In genomic region chr19:11087870-11088507, GRCh38 we compare ENCODE assay signal across 8 cellular contexts. TPM values are rescaled to one million over a fixed set of nuclear protein-coding genes. Genes with fewer than 3 reads are reported as not detected.
DNase-seq lines count a peak whose midpoint lies in the region; ATAC-seq and FAIRE-seq lines count a peak whose summit lies in the region.

No MANE protein-coding gene starts in this region.

- H3K36me3 ChIP-seq in subcutaneous abdominal adipose tissue (ENCODE audit: control insufficient read depth in 5 of 5, insufficient read depth in 5 of 5, low read length in 5 of 5), result no peaks in the 10 kb centered on the region

- no peak for DNase-seq in activated CD4-positive, alpha-beta T cell treated with anti-CD3 and anti-CD28 coated beads, Interleukin-2, amount 10 ng/mL, durations not matched to agents 24 days and 14 days
- no peak for DNase-seq in activated CD4-positive, alpha-beta T cell treated with anti-CD3 and anti-CD28 coated beads, Interleukin-2, amount 50 U/mL, for 1 hour
- DNase-seq in activated naive CD8-positive, alpha-beta T cell treated with anti-CD3 and anti-CD28 coated beads, Interleukin-2, amount 50 U/mL, for 24 hours, result no peak
- no peak for DNase-seq in frontal cortex (ENCODE audit: low spot score in 2 of 2)
- no peak for DNase-seq in COLO829 (ENCODE audit: low spot score)
- no peak for DNase-seq in mucosa of gallbladder (ENCODE audit: low spot score)

- peaks cover 19% of the 10 kb centered on the region for H3K4me1 Mint-ChIP-seq in activated CD4-positive, alpha-beta T cell treated with anti-CD3 and anti-CD28 coated beads, Interleukin-2, amount 10 ng/mL, durations not matched to agents 24 days and 14 days
- peaks cover 39% of the 10 kb centered on the region for H3K4me1 Mint-ChIP-seq in activated naive CD8-positive, alpha-beta T cell treated with anti-CD3 and anti-CD28 coated beads, Interleukin-2, amount 50 U/mL, for 24 hours

- peaks cover 24% of the 10 kb centered on the region for H3K36me3 Mint-ChIP-seq in activated CD4-positive, alpha-beta T cell treated with anti-CD3 and anti-CD28 coated beads, Interleukin-2, amount 10 ng/mL, durations not matched to agents 24 days and 14 days (ENCODE audit: low read depth)
- H3K36me3 Mint-ChIP-seq in activated naive CD8-positive, alpha-beta T cell treated with anti-CD3 and anti-CD28 coated beads, Interleukin-2, amount 50 U/mL, for 24 hours (ENCODE audit: low read depth), result peaks cover 15% of the 10 kb centered on the region

- H3K27me3 ChIP-seq in layer of hippocampus (ENCODE audit: control insufficient read depth, insufficient read depth, low read length), result no peaks in the 10 kb centered on the region
- H3K27me3 ChIP-seq in subcutaneous abdominal adipose tissue (ENCODE audit: control insufficient read depth in 5 of 5, insufficient read depth in 4 of 5, low read length in 5 of 5), result no peaks in the 10 kb centered on the region

- peak overlapping the region; percentile 97 for H3K4me3 Mint-ChIP-seq in activated CD4-positive, alpha-beta T cell treated with anti-CD3 and anti-CD28 coated beads, Interleukin-2, amount 10 ng/mL, durations not matched to agents 24 days and 14 days
- H3K4me3 Mint-ChIP-seq in activated naive CD8-positive, alpha-beta T cell treated with anti-CD3 and anti-CD28 coated beads, Interleukin-2, amount 50 U/mL, for 24 hours, result no peak overlapping the region

- H3K4me1 ChIP-seq in subcutaneous abdominal adipose tissue (ENCODE audit: control insufficient read depth in 5 of 5, insufficient read depth in 5 of 5, low read length in 5 of 5), result peaks cover 12 to 65% (median 42%) of the 10 kb centered on the region in 5 donors

- peak overlapping the region; percentile 100 for H3K27ac Mint-ChIP-seq in activated CD4-positive, alpha-beta T cell treated with anti-CD3 and anti-CD28 coated beads, Interleukin-2, amount 10 ng/mL, durations not matched to agents 24 days and 14 days
- H3K27ac Mint-ChIP-seq in activated naive CD8-positive, alpha-beta T cell treated with anti-CD3 and anti-CD28 coated beads, Interleukin-2, amount 50 U/mL, for 24 hours, result peak overlapping the region; percentile 97

- H3K9me3 ChIP-seq in subcutaneous abdominal adipose tissue (ENCODE audit: control insufficient read depth in 5 of 5, low read length in 5 of 5), result no peaks in the 10 kb centered on the region

- peak overlapping the region in 1 of 5 donors; percentile 90 for H3K4me3 ChIP-seq in subcutaneous abdominal adipose tissue (ENCODE audit: low read depth in 1 of 5, low read length in 5 of 5)

- intact Hi-C loops in activated CD4-positive, alpha-beta T cell treated with anti-CD3 and anti-CD28 coated beads, Interleukin-2, amount 10 ng/mL, durations not matched to agents 24 days and 14 days (cut with micrococcal nuclease), result loop anchor here (5.0 kb wide), 1 partner anchor 51 kb away; no protein-coding TSS in a partner anchor

- H3K27ac ChIP-seq in layer of hippocampus (ENCODE audit: low read depth, low read length) (peak overlapping the region; percentile 87), subcutaneous abdominal adipose tissue (ENCODE audit: low read depth, low read length) (peak overlapping the region; percentile 99)

- ATAC-seq in activated naive CD8-positive, alpha-beta T cell treated with anti-CD3 and anti-CD28 coated beads, Interleukin-2, amount 50 U/mL, for 24 hours, result no peak

- FAIRE-seq in frontal cortex (lab: Jason Lieb, UNC), result no peak

- no peaks in the 10 kb centered on the region for H3K9me3 Mint-ChIP-seq in activated CD4-positive, alpha-beta T cell treated with anti-CD3 and anti-CD28 coated beads, Interleukin-2, amount 10 ng/mL, durations not matched to agents 24 days and 14 days
- no peaks in the 10 kb centered on the region for H3K9me3 Mint-ChIP-seq in activated naive CD8-positive, alpha-beta T cell treated with anti-CD3 and anti-CD28 coated beads, Interleukin-2, amount 50 U/mL, for 24 hours

- no peaks in the 10 kb centered on the region for H3K27me3 Mint-ChIP-seq in activated CD4-positive, alpha-beta T cell treated with anti-CD3 and anti-CD28 coated beads, Interleukin-2, amount 10 ng/mL, durations not matched to agents 24 days and 14 days
- H3K27me3 Mint-ChIP-seq in activated naive CD8-positive, alpha-beta T cell treated with anti-CD3 and anti-CD28 coated beads, Interleukin-2, amount 50 U/mL, for 24 hours, result no peaks in the 10 kb centered on the region

- peak overlapping the region in 1 of 5 donors; percentile 85 for H3K9ac ChIP-seq in subcutaneous abdominal adipose tissue (ENCODE audit: low read length in 5 of 5)

RNA-seq across cellular contexts. Expression of gene LDLR, which starts 1.3 kb away (rescaled TPM):
- total RNA-seq in activated CD4-positive, alpha-beta T cell treated with anti-CD3 and anti-CD28 coated beads, Interleukin-2, amount 10 ng/mL, durations not matched to agents 24 days and 14 days, result 121 and 129 TPM in 2 replicates
- 28.5 TPM for total RNA-seq in frontal cortex
- 190 TPM for total RNA-seq in mucosa of gallbladder
